ENCODE assay signal across 25 cellular contexts in genomic region chr18:66916834-66917233, GRCh38.
"Had no signal": no experiment of that assay in that cellular context is flagged by ENCODE, and none has a peak within 500 bp of the region (broad histone marks: within the 10 kb centered on the region; RNA-seq: fewer than 3 reads in every experiment).

No MANE protein-coding gene starts in this region.

- DNase-seq: activated CD4-positive, alpha-beta T cell treated with anti-CD3 and anti-CD28 coated beads for 48 hours; activated CD4-positive, alpha-beta T cell treated with anti-CD3 and anti-CD28 coated beads, Interleukin-2, amount 50 U/mL, for 48 hours; activated CD8-positive, alpha-beta memory T cell treated with anti-CD3 and anti-CD28 coated beads for 24 hours; activated effector memory CD4-positive, alpha-beta T cell treated with Interleukin-2 at 50 U/mL for 16 hours; activated naive CD4-positive, alpha-beta T cell treated with Interleukin-2 at 50 U/mL for 16 hours; anterior cingulate cortex; colonic mucosa; effector CD8-positive, alpha-beta T cell; gastrocnemius medialis; glutamatergic neuron; islet precursor cell; midbrain; naive thymus-derived CD4-positive, alpha-beta T cell; pancreas; stimulated activated CD4-positive, alpha-beta T cell treated with anti-CD3 and anti-CD28 coated beads, Interleukin-15, amount 100 ng/mL, for 24 hours; stimulated activated CD4-positive, alpha-beta T cell treated with anti-CD3 and anti-CD28 coated beads, Interleukin-2, amount 100 ng/mL, for 24 hours; stimulated activated naive B cell treated with anti-CD40 and anti-IgM and Interleukin-4, amounts not matched to agents 10 μg/mL and 1 μg/mL and 100 μg/mL, for 72 hours; stomach; T1000; thyroid gland; upper lobe of right lung; WERI-Rb-1 had no signal

- H3K4me1 ChIP-seq: colonic mucosa, gastrocnemius medialis, pancreas, prostate gland, right atrium auricular region, stomach, thyroid gland, upper lobe of right lung had no signal

- H3K9me3 ChIP-seq: colonic mucosa, gastrocnemius medialis, pancreas, prostate gland, right atrium auricular region, stomach, thyroid gland, upper lobe of right lung had no signal

- H3K4me3 ChIP-seq: colonic mucosa, gastrocnemius medialis, pancreas, prostate gland, right atrium auricular region, stomach, thyroid gland, upper lobe of right lung had no signal

- ATAC-seq: activated CD4-positive, CD25-positive, alpha-beta regulatory T cell treated with anti-CD3 and anti-CD28 coated beads, Interleukin-2, amount 50 U/mL, for 24 hours; gastrocnemius medialis; naive thymus-derived CD4-positive, alpha-beta T cell; pancreas; stimulated activated naive B cell treated with anti-CD40 and anti-IgM and Interleukin-4, amounts not matched to agents 10 μg/mL and 1 μg/mL and 100 μg/mL, for 72 hours; upper lobe of right lung had no signal

- H3K27me3 ChIP-seq: colonic mucosa, gastrocnemius medialis, pancreas, right atrium auricular region, stomach, thyroid gland, upper lobe of right lung had no signal

- H3K36me3 ChIP-seq: colonic mucosa, gastrocnemius medialis, pancreas, prostate gland, right atrium auricular region, stomach, thyroid gland, upper lobe of right lung, WERI-Rb-1 had no signal

- H3K27ac ChIP-seq: colonic mucosa, gastrocnemius medialis, pancreas, prostate gland, right atrium auricular region, stomach, thyroid gland, upper lobe of right lung, WERI-Rb-1 had no signal
